ENCODE assay signal across 8 cellular contexts in genomic region chr9:36632892-36633291, GRCh38.
DNase-seq lines count a peak whose midpoint lies in the region; ATAC-seq and TF ChIP-seq lines count a peak whose summit lies in the region.

No MANE protein-coding gene starts in this region.

- in situ Hi-C loops in IMR-90 (cut with MboI; ENCODE audit: low sequenced_read_pairs): loop anchor here (5.0 kb wide), 1 partner anchor 99 kb away; no protein-coding TSS in a partner anchor

- dilution Hi-C loops in IMR-90 (cut with HindIII; ENCODE audit: low sequenced_read_pairs, unreplicated experiment): no loop called here

- H3K56ac ChIP-seq in IMR-90 (ENCODE audit: extremely low read depth, insufficient read depth, low read length): no peak overlapping the region

- peak; percentile 53 for TF ChIP-seq RAD21 in IMR-90 (IDR thresholded peaks at IDR 0.05; ENCODE audit: low read length)

- no peaks in the 10 kb centered on the region for H3K9me3 Mint-ChIP-seq in Caco-2 (ENCODE audit: unreplicated experiment)

- no peaks in the 10 kb centered on the region for H3K27me3 ChIP-seq in Caco-2 (replicated peaks; ENCODE audit: control insufficient read depth, insufficient read depth, low read length)
- H3K27me3 ChIP-seq in IMR-90 (ENCODE audit: control insufficient read depth, insufficient read depth, low read length): no peaks in the 10 kb centered on the region
- no peaks in the 10 kb centered on the region for H3K27me3 ChIP-seq in WERI-Rb-1 (ENCODE audit: insufficient read depth, low read depth, severe bottlenecking)

- H3K4ac ChIP-seq in IMR-90 (ENCODE audit: low read depth, low read length): no peak overlapping the region

- peaks cover 69% of the 10 kb centered on the region for H3K36me3 Mint-ChIP-seq in Caco-2 (ENCODE audit: insufficient read depth, unreplicated experiment)

- H3K79me1 ChIP-seq in IMR-90 (ENCODE audit: low read depth in 1 of 2, low read length in 2 of 2): peaks cover 0 to 3% of the 10 kb centered on the region in 2 experiments; a peak in 2 of 4 replicates

- DNase-seq in Caco-2 (peak in 1 of 2 experiments; percentile 3), IMR-90 (peak; percentile 51), WERI-Rb-1 (no peak), kidney glomerular epithelial cell (lab: John Stamatoyannopoulos, UW) (peak; percentile 23), cortex of kidney (lab: John Stamatoyannopoulos, UW) (no peak)
- no peak for DNase-seq in stimulated activated CD4-positive, alpha-beta T cell treated with anti-CD3 and anti-CD28 coated beads, Interleukin-15, amount 100 ng/mL, for 24 hours

- H3K4me2 ChIP-seq in IMR-90 (ENCODE audit: low read depth, low read length): no peak overlapping the region

- no peak overlapping the region for H3K23ac ChIP-seq in IMR-90 (ENCODE audit: low read depth, low read length)

- H3K9me1 ChIP-seq in IMR-90 (ENCODE audit: insufficient read depth, low read length): no peaks in the 10 kb centered on the region

- H2BK5ac ChIP-seq in IMR-90 (ENCODE audit: low read depth, low read length, poor library complexity, severe bottlenecking): no peak overlapping the region

- no peak overlapping the region for H2AFZ ChIP-seq in IMR-90 (replicated peaks; ENCODE audit: low read length, poor library complexity)

- H3K9ac ChIP-seq in IMR-90 (ENCODE audit: low read depth, low read length): no peak overlapping the region

- TF ChIP-seq CTCF in Caco-2 (IDR thresholded peaks at IDR 0.05; ENCODE audit: insufficient read depth in 1 of 2, low read depth in 1 of 2, low read length in 1 of 2, severe bottlenecking in 1 of 2, unreplicated experiment in 1 of 2) (peak; percentile 38 to 41), IMR-90 (conservative IDR thresholded peaks at IDR 0.05; ENCODE audit: low read depth, low read length) (peak; percentile 56), WERI-Rb-1 (IDR thresholded peaks at IDR 0.05; ENCODE audit: low read depth, low read length) (peak; percentile 24; the same call in 1 of the 2 replicates)

- intact Hi-C loops in Caco-2 (cut with micrococcal nuclease; ENCODE audit: unreplicated experiment) (loop anchor here (1.0 kb wide), 1 partner anchor 96 kb away; no protein-coding TSS in a partner anchor), IMR-90 (cut with micrococcal nuclease) (loop anchor here (1.0 to 5.0 kb wide), 3 partner anchors 96 to 226 kb away; no protein-coding TSS in a partner anchor)

- POLR2A ChIA-PET in Caco-2 (lab: Charles Lee) (no interaction called here), IMR-90 (lab: Charles Lee; ENCODE audit: unreplicated experiment) (no interaction called here)

- H2BK15ac ChIP-seq in IMR-90 (ENCODE audit: low read depth, low read length): no peak overlapping the region

- H3K9me3 ChIP-seq in Caco-2 (no peaks in the 10 kb centered on the region), IMR-90 (ENCODE audit: control insufficient read depth, insufficient read depth, low read length) (no peaks in the 10 kb centered on the region), WERI-Rb-1 (ENCODE audit: severe bottlenecking) (no peaks in the 10 kb centered on the region)

- no peaks in the 10 kb centered on the region for H3K36me3 ChIP-seq in Caco-2 (ENCODE audit: control insufficient read depth, insufficient read depth, low read length)
- 0 out of 2 replicates have a peak, but pooled peaks cover 1% of the 10 kb centered on the region for H3K36me3 ChIP-seq in IMR-90 (ENCODE audit: control insufficient read depth, insufficient read depth, low read length)
- H3K36me3 ChIP-seq in WERI-Rb-1: peaks cover 50% of the 10 kb centered on the region

- no peak overlapping the region for H2BK20ac ChIP-seq in IMR-90 (ENCODE audit: low read depth, low read length)

- no peak overlapping the region for H4K91ac ChIP-seq in IMR-90 (ENCODE audit: insufficient read depth, low read depth, low read length)

- CTCF ChIA-PET in Caco-2 (lab: Charles Lee) (interaction anchor here (0.6 to 1.4 kb wide), 8 partner anchors 23 to 226 kb away, joined by 3 to 33 read pairs (median 3); no protein-coding TSS in a partner anchor), IMR-90 (lab: Yijun Ruan, JAX) (interaction anchor here (0.6 to 1.9 kb wide), 5 partner anchors 16 to 96 kb away, joined by 3 to 9 read pairs (median 4); no protein-coding TSS in a partner anchor)

- no TSS peak for BruUV-seq in Caco-2 (replicated peaks; lab: Mats Ljungman, UMichigan)
- BruUV-seq in IMR-90 (replicated peaks; lab: Mats Ljungman, UMichigan): no TSS peak

- no peak overlapping the region for H3K27ac Mint-ChIP-seq in Caco-2 (ENCODE audit: unreplicated experiment)

- no peak overlapping the region for H2AK5ac ChIP-seq in IMR-90 (ENCODE audit: low read depth, low read length)

- no peak overlapping the region for H4K5ac ChIP-seq in IMR-90 (ENCODE audit: low read depth, low read length)

- H2BK120ac ChIP-seq in IMR-90 (ENCODE audit: low read depth, low read length): no peak overlapping the region

- H4K20me1 ChIP-seq in IMR-90 (ENCODE audit: insufficient read depth, low read length): no peaks in the 10 kb centered on the region

- no peak overlapping the region for H2AK9ac ChIP-seq in IMR-90 (replicated peaks; ENCODE audit: low read depth, low read length, poor library complexity)

- peak; percentile 53 for ATAC-seq in IMR-90 (ENCODE audit: low read depth)
- no peak for ATAC-seq in HG03025 (IDR thresholded peaks at IDR 0.05; ENCODE audit: low FRiP score, unreplicated experiment)
- ATAC-seq in HG02571 (IDR thresholded peaks at IDR 0.05; ENCODE audit: unreplicated experiment): no peak

- H3K14ac ChIP-seq in IMR-90 (replicated peaks; ENCODE audit: low read depth, low read length): no peak overlapping the region

- H3K4me1 ChIP-seq in Caco-2 (no peaks in the 10 kb centered on the region), IMR-90 (ENCODE audit: control insufficient read depth, insufficient read depth, low read length) (no peaks in the 10 kb centered on the region)

- H3K4me1 Mint-ChIP-seq in Caco-2 (ENCODE audit: low read depth, unreplicated experiment): no peaks in the 10 kb centered on the region

- TF ChIP-seq POLR2A in IMR-90 (IDR thresholded peaks at IDR 0.05; ENCODE audit: low read depth, low read length): no peak

- no peak overlapping the region for H3K4me3 Mint-ChIP-seq in Caco-2 (ENCODE audit: unreplicated experiment)

- H3K4me3 ChIP-seq in Caco-2 (ENCODE audit: low read depth, low read length): no peak overlapping the region
- H3K4me3 ChIP-seq in IMR-90 (ENCODE audit: insufficient read depth, low read depth, low read length): no peak overlapping the region
- no peak overlapping the region for H3K4me3 ChIP-seq in WERI-Rb-1 (ENCODE audit: low read depth, low read length)

- no peak overlapping the region for H4K8ac ChIP-seq in IMR-90 (ENCODE audit: low read depth in 2 of 2, low read length in 2 of 2)

- H3K27ac ChIP-seq in IMR-90 (ENCODE audit: insufficient read depth, low read length): no peak overlapping the region
- H3K27ac ChIP-seq in WERI-Rb-1: no peak overlapping the region

- no CpG with 5 or more reads among the region's 1 CpG for WGBS in IMR-90 (ENCODE audit: extremely low coverage in 2 of 2, insufficient read length in 1 of 2), 2 experiments

- no peaks in the 10 kb centered on the region for H3K27me3 Mint-ChIP-seq in Caco-2 (ENCODE audit: insufficient read depth, unreplicated experiment)

- no peak overlapping the region for H3K18ac ChIP-seq in IMR-90 (ENCODE audit: low read depth, low read length)

TF ChIP-seq in IMR-90, 13 proteins besides CTCF, POLR2A, EP300 and RAD21:
- TF ChIP-seq MXI1 (IDR thresholded peaks at IDR 0.05; ENCODE audit: borderline replicate concordance, low read depth, low read length) (no peak), SMC3 (IDR thresholded peaks at IDR 0.05; ENCODE audit: low read depth, low read length) (peak; percentile 51), FOS (IDR thresholded peaks at IDR 0.05; ENCODE audit: low read depth, low read length) (no peak)

Comparison
In these comparisons a context has a peak if more than half of its experiments do, and no peak if none do; other contexts are left out.
1. DNase-seq: peak in IMR-90 (single experiment) and kidney glomerular epithelial cell (single experiment); none in WERI-Rb-1 (single experiment), cortex of kidney (single experiment) and stimulated activated CD4-positive, alpha-beta T cell treated with anti-CD3 and anti-CD28 coated beads, Interleukin-15, amount 100 ng/mL, for 24 hours (single experiment).
2. Peak in every context shown above with its lines, with median percentiles within 50 percentile points of each other: CTCF ChIP-seq.